ENCODE assay signal across 8 cellular contexts in the genomic region with DNA sequence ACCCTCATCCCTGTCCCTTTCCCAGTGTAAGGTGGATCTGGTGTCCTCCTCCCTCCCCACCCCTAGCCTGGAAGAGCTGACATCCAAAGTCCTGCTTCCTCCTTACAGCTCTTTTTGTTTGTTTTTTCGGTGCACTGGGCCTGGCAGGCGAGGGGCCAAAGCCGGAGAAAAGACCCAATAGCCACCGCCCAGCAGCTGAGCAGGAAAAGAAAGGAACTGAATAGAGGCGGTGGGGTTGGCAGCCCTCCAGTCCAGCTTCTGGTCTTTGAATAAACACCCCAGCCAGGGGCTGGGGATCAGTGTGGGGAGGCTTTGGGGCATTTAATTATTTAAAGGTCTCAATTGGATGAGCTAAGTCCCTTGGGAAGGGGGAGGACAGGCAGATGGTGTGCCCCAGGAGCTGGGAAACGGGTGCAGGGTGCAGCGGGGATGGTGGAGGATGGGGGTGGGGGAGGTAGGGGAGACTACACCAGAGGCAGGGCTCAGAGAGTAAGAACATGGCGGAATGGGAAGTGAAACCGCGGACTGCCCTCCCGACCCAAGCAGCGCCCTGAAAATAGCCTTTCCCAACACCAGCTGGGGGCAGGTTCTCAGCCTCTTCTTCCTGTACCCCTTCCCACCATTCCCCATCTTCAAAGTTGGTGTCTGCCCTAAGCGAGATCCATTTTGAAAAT. TPM values are rescaled to one million over a fixed set of nuclear protein-coding genes. Genes with fewer than 3 reads are reported as not detected.
DNase-seq lines count a peak whose midpoint lies in the region; ATAC-seq, FAIRE-seq and TF ChIP-seq lines count a peak whose summit lies in the region.

No MANE protein-coding gene starts in this region.

- no peak for ATAC-seq in naive thymus-derived CD8-positive, alpha-beta T cell
- ATAC-seq in GM18502 (IDR thresholded peaks at IDR 0.05; ENCODE audit: poor library complexity, unreplicated experiment) = no peak
- no peak for ATAC-seq in HG02623 (IDR thresholded peaks at IDR 0.05; ENCODE audit: unreplicated experiment)
- no peak for ATAC-seq in GM21576 (IDR thresholded peaks at IDR 0.05; ENCODE audit: unreplicated experiment)

- H3K27ac ChIP-seq in cingulate gyrus (ENCODE audit: low read depth, low read length) (peak overlapping the region; percentile 90), RWPE1 (no peak overlapping the region; the same call in 1 of the 2 replicates)

- peak; percentile 85 for FAIRE-seq in GM19239 (lab: Jason Lieb, UNC)

- peak overlapping the region; percentile 96 to 100 (median 98) for H3K27ac Mint-ChIP-seq in naive thymus-derived CD8-positive, alpha-beta T cell

- H3K36me3 Mint-ChIP-seq in naive thymus-derived CD8-positive, alpha-beta T cell = no peaks in the 10 kb centered on the region

- H3K4me1 Mint-ChIP-seq in naive thymus-derived CD8-positive, alpha-beta T cell = peaks cover 42 to 80% (median 77%) of the 10 kb centered on the region in 4 donors

- no peaks in the 10 kb centered on the region for H3K27me3 Mint-ChIP-seq in naive thymus-derived CD8-positive, alpha-beta T cell

- no peaks in the 10 kb centered on the region for H3K9me3 Mint-ChIP-seq in naive thymus-derived CD8-positive, alpha-beta T cell

- POLR2A ChIA-PET in naive thymus-derived CD8-positive, alpha-beta T cell (lab: Charles Lee) = interaction anchor here (1.0 to 14.4 kb wide), 6 partner anchors 11 to 439 kb away, joined by 3 to 1045 read pairs (median 82); a partner anchor contains a TSS
- POLR2A ChIA-PET in RWPE1 (lab: Yijun Ruan, JAX; ENCODE audit: low non-redundant PET) = no interaction called here

- peak overlapping the region; percentile 77 to 94 (median 86) for H3K4me3 Mint-ChIP-seq in naive thymus-derived CD8-positive, alpha-beta T cell

- TF ChIP-seq CTCF in RWPE1 (conservative IDR thresholded peaks at IDR 0.05; ENCODE audit: low read depth) = no peak

- CTCF ChIA-PET in RWPE1 (lab: Yijun Ruan, JAX) = interaction anchor here (0.6 to 4.7 kb wide), 8 partner anchors 8 to 1816 kb away, joined by 3 to 40 read pairs (median 4); no protein-coding TSS in a partner anchor

- DNase-seq in GM19239 (ENCODE audit: insufficient read length, low spot score) (no peak), NCI-H345 treated with DMSO at 0.1 percent for 48 hours (lab: John Stamatoyannopoulos, UW; ENCODE audit: unreplicated experiment) (peak; percentile 82), RWPE1 (ENCODE audit: low spot score) (no peak)
- DNase-seq in naive thymus-derived CD8-positive, alpha-beta T cell = no peak

RNA-seq across cellular contexts. Expression of a gene that starts 20.2 kb away (rescaled TPM):
- total RNA-seq in naive thymus-derived CD8-positive, alpha-beta T cell = 100 to 1,000 TPM; 186 to 191 TPM
- polyA plus RNA-seq in naive thymus-derived CD8-positive, alpha-beta T cell = 100 to 1,000 TPM in 2 of 3 donors, 10 to 100 TPM in 1; 91.8 to 179 (median 122) TPM

RNA-seq across cellular contexts. Expression of a gene that starts 25.4 kb away (rescaled TPM):
- not detected for total RNA-seq in naive thymus-derived CD8-positive, alpha-beta T cell
- not detected for polyA plus RNA-seq in naive thymus-derived CD8-positive, alpha-beta T cell
